ENCODE assay signal across 2 cellular contexts in the genomic region with DNA sequence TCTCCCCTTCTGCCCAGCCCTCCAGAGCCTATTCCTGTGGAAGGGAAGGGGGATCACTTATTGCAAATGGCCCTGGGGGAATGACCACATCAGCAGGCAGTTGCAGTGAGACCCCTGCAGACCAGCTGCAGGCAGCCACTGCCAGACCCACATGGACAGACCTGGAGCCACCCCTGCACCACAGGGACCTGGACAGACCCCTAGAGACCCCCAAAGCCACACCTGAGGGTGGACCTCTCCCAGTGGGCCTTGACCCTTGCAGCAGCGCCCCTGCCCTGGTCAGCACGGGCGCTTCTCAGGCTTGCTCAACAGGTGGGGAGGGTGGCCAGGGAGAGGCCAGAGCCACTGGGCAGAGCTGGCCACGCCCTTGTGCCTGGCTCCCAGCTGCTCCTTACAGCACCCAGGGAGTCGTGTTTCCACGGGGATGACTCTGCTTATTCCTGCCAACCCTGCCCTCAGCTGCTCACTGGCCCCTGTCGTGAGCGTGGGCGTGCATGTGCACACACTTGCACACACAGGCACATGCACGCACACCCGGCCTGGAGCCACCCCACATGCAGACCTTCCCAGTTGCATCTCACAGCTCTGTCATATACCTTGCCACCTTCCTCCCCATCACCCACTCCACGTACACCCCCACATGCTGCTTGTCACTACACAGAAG.
TF ChIP-seq lines count a peak whose summit lies in the region.

No MANE protein-coding gene starts in this region.

TF ChIP-seq in SK-N-SH treated with all-trans-retinoic acid at 6 μM for 48 hours, 23 proteins besides CTCF, POLR2A, EP300 and RAD21:
- TF ChIP-seq ZFP3 (CRISPR knock-in tag; IDR thresholded peaks at IDR 0.05) (no peak), ZNF8 (CRISPR knock-in tag; IDR thresholded peaks at IDR 0.05) (no peak), PPARA (CRISPR knock-in tag; IDR thresholded peaks at IDR 0.05; ENCODE audit: borderline replicate concordance) (no peak), OSR1 (CRISPR knock-in tag; IDR thresholded peaks at IDR 0.05) (no peak)
- TF ChIP-seq, protein P1, sequence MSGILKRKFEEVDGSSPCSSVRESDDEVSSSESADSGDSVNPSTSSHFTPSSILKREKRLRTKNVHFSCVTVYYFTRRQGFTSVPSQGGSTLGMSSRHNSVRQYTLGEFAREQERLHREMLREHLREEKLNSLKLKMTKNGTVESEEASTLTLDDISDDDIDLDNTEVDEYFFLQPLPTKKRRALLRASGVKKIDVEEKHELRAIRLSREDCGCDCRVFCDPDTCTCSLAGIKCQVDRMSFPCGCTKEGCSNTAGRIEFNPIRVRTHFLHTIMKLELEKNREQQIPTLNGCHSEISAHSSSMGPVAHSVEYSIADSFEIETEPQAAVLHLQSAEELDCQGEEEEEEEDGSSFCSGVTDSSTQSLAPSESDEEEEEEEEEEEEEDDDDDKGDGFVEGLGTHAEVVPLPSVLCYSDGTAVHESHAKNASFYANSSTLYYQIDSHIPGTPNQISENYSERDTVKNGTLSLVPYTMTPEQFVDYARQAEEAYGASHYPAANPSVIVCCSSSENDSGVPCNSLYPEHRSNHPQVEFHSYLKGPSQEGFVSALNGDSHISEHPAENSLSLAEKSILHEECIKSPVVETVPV (CRISPR knock-in tag; IDR thresholded peaks at IDR 0.05) = no peak
- TF ChIP-seq, protein P2, sequence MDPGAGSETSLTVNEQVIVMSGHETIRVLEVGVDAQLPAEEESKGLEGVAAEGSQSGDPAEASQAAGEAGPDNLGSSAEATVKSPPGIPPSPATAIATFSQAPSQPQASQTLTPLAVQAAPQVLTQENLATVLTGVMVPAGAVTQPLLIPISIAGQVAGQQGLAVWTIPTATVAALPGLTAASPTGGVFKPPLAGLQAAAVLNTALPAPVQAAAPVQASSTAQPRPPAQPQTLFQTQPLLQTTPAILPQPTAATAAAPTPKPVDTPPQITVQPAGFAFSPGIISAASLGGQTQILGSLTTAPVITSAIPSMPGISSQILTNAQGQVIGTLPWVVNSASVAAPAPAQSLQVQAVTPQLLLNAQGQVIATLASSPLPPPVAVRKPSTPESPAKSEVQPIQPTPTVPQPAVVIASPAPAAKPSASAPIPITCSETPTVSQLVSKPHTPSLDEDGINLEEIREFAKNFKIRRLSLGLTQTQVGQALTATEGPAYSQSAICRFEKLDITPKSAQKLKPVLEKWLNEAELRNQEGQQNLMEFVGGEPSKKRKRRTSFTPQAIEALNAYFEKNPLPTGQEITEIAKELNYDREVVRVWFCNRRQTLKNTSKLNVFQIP (CRISPR knock-in tag; IDR thresholded peaks at IDR 0.05; ENCODE audit: borderline replicate concordance, low read depth) = no peak
- TF ChIP-seq, protein P3, sequence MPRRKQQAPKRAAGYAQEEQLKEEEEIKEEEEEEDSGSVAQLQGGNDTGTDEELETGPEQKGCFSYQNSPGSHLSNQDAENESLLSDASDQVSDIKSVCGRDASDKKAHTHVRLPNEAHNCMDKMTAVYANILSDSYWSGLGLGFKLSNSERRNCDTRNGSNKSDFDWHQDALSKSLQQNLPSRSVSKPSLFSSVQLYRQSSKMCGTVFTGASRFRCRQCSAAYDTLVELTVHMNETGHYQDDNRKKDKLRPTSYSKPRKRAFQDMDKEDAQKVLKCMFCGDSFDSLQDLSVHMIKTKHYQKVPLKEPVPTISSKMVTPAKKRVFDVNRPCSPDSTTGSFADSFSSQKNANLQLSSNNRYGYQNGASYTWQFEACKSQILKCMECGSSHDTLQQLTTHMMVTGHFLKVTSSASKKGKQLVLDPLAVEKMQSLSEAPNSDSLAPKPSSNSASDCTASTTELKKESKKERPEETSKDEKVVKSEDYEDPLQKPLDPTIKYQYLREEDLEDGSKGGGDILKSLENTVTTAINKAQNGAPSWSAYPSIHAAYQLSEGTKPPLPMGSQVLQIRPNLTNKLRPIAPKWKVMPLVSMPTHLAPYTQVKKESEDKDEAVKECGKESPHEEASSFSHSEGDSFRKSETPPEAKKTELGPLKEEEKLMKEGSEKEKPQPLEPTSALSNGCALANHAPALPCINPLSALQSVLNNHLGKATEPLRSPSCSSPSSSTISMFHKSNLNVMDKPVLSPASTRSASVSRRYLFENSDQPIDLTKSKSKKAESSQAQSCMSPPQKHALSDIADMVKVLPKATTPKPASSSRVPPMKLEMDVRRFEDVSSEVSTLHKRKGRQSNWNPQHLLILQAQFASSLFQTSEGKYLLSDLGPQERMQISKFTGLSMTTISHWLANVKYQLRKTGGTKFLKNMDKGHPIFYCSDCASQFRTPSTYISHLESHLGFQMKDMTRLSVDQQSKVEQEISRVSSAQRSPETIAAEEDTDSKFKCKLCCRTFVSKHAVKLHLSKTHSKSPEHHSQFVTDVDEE (CRISPR knock-in tag; IDR thresholded peaks at IDR 0.05) = no peak
- TF ChIP-seq, protein P4, sequence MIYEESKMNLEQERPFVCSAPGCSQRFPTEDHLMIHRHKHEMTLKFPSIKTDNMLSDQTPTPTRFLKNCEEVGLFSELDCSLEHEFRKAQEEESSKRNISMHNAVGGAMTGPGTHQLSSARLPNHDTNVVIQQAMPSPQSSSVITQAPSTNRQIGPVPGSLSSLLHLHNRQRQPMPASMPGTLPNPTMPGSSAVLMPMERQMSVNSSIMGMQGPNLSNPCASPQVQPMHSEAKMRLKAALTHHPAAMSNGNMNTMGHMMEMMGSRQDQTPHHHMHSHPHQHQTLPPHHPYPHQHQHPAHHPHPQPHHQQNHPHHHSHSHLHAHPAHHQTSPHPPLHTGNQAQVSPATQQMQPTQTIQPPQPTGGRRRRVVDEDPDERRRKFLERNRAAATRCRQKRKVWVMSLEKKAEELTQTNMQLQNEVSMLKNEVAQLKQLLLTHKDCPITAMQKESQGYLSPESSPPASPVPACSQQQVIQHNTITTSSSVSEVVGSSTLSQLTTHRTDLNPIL (CRISPR knock-in tag; IDR thresholded peaks at IDR 0.05; ENCODE audit: low read depth) = no peak

TF ChIP-seq in HepG2, 621 proteins besides CTCF, POLR2A, EP300 and RAD21:
- TF ChIP-seq, protein P5, sequence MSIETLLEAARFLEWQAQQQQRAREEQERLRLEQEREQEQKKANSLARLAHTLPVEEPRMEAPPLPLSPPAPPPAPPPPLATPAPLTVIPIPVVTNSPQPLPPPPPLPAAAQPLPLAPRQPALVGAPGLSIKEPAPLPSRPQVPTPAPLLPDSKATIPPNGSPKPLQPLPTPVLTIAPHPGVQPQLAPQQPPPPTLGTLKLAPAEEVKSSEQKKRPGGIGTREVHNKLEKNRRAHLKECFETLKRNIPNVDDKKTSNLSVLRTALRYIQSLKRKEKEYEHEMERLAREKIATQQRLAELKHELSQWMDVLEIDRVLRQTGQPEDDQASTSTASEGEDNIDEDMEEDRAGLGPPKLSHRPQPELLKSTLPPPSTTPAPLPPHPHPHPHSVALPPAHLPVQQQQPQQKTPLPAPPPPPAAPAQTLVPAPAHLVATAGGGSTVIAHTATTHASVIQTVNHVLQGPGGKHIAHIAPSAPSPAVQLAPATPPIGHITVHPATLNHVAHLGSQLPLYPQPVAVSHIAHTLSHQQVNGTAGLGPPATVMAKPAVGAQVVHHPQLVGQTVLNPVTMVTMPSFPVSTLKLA (IDR thresholded peaks at IDR 0.05) = peak; percentile 14; the same call in 1 of the 2 replicates
- TF ChIP-seq, protein P6, sequence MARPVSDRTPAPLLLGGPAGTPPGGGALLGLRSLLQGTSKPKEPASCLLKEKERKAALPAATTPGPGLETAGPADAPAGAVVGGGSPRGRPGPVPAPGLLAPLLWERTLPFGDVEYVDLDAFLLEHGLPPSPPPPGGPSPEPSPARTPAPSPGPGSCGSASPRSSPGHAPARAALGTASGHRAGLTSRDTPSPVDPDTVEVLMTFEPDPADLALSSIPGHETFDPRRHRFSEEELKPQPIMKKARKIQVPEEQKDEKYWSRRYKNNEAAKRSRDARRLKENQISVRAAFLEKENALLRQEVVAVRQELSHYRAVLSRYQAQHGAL (CRISPR knock-in tag; IDR thresholded peaks at IDR 0.05; ENCODE audit: not compliant biosample characterization) = no peak
